1 cellular context compared by ENCODE assay signal in genomic region chr7:116501425-116502167, GRCh38.
TF ChIP-seq lines count a peak whose summit lies in the region.

No MANE protein-coding gene starts in this region.

TF ChIP-seq in K562, 482 proteins besides CTCF, POLR2A, EP300 and RAD21 (continued from another document and continues in another):
- TF ChIP-seq POLR2H (tag; IDR thresholded peaks at IDR 0.05; ENCODE audit: low read depth) (peak; percentile 63; the same call in 1 of the 2 replicates), LEF1 (IDR thresholded peaks at IDR 0.05) (peak; percentile 91), CBX5 (IDR thresholded peaks at IDR 0.05; ENCODE audit: borderline replicate concordance, low read depth) (peak; percentile 79; the same call in 1 of the 2 replicates), THRAP3 (IDR thresholded peaks at IDR 0.05; ENCODE audit: borderline replicate concordance) (no peak), ATF1 (CRISPR knock-in tag; IDR thresholded peaks at IDR 0.05) (no peak), ATF1 (tag; IDR thresholded peaks at IDR 0.05) (peak; percentile 62), HMG20B (CRISPR knock-in tag; IDR thresholded peaks at IDR 0.05) (no peak), DIDO1 (tag; IDR thresholded peaks at IDR 0.05; ENCODE audit: low read depth) (no peak), ZBTB40 (IDR thresholded peaks at IDR 0.05) (0 out of 2 replicates have a peak, but pooled peaks have one; percentile 12), ZBTB40 (CRISPR knock-in tag; IDR thresholded peaks at IDR 0.05) (no peak), CREM (IDR thresholded peaks at IDR 0.05; ENCODE audit: low read depth) (peak; percentile 76), E2F4 (CRISPR knock-in tag; IDR thresholded peaks at IDR 0.05; ENCODE audit: low read depth) (no peak), BRF1 (IDR thresholded peaks at IDR 0.05; ENCODE audit: borderline replicate concordance, extremely low read depth, insufficient read length) (no peak), PYGO2 (tag; IDR thresholded peaks at IDR 0.05) (no peak), TCF7 (IDR thresholded peaks at IDR 0.05; ENCODE audit: borderline replicate concordance) (no peak), SMARCC2 (IDR thresholded peaks at IDR 0.05; ENCODE audit: low read depth) (peak; percentile 97), FOXJ3 (CRISPR knock-in tag; IDR thresholded peaks at IDR 0.05) (no peak), ZC3H8 (IDR thresholded peaks at IDR 0.05) (no peak), ZNF239 (CRISPR knock-in tag; IDR thresholded peaks at IDR 0.05) (peak; percentile 79; the same call in 1 of the 2 replicates), BDP1 (IDR thresholded peaks at IDR 0.05; ENCODE audit: insufficient read depth, insufficient read length) (no peak), HMGXB4 (CRISPR knock-in tag; IDR thresholded peaks at IDR 0.05) (no peak), CXXC5 (CRISPR knock-in tag; IDR thresholded peaks at IDR 0.05) (0 out of 2 replicates have a peak, but pooled peaks have one; percentile 29), MTA3 (IDR thresholded peaks at IDR 0.05; ENCODE audit: borderline replicate concordance) (peak; percentile 81; the same call in 1 of the 2 replicates), HDAC2 (IDR thresholded peaks at IDR 0.05) (peak; percentile 81; the same call in 1 of the 2 replicates), NFATC3 (IDR thresholded peaks at IDR 0.05) (no peak), MAFF (IDR thresholded peaks at IDR 0.05; ENCODE audit: low read length) (peak; percentile 49; the same call in 1 of the 2 replicates), NR3C1 (CRISPR knock-in tag; IDR thresholded peaks at IDR 0.05) (no peak), GATA2 (CRISPR knock-in tag; IDR thresholded peaks at IDR 0.05) (peak; percentile 81; the same call in 1 of the 2 replicates), TRIM24 (IDR thresholded peaks at IDR 0.05) (peak; percentile 56 to 77; a peak in 3 of 4 replicates), HDAC8 (tag; IDR thresholded peaks at IDR 0.05) (no peak), NFE2 (IDR thresholded peaks at IDR 0.05; ENCODE audit: low read depth) (peak; percentile 86), DNMT1 (IDR thresholded peaks at IDR 0.05) (no peak)
- TF ChIP-seq, protein P1, sequence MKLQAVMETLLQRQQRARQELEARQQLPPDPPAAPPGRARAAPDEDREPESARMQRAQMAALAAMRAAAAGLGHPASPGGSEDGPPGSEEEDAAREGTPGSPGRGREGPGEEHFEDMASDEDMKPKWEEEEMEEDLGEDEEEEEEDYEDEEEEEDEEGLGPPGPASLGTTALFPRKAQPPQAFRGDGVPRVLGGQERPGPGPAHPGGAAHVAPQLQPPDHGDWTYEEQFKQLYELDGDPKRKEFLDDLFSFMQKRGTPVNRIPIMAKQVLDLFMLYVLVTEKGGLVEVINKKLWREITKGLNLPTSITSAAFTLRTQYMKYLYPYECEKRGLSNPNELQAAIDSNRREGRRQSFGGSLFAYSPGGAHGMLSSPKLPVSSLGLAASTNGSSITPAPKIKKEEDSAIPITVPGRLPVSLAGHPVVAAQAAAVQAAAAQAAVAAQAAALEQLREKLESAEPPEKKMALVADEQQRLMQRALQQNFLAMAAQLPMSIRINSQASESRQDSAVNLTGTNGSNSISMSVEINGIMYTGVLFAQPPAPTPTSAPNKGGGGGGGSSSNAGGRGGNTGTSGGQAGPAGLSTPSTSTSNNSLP (IDR thresholded peaks at IDR 0.05; ENCODE audit: borderline replicate concordance, low read depth, low read length), result peak; percentile 88
- TF ChIP-seq, protein P2, sequence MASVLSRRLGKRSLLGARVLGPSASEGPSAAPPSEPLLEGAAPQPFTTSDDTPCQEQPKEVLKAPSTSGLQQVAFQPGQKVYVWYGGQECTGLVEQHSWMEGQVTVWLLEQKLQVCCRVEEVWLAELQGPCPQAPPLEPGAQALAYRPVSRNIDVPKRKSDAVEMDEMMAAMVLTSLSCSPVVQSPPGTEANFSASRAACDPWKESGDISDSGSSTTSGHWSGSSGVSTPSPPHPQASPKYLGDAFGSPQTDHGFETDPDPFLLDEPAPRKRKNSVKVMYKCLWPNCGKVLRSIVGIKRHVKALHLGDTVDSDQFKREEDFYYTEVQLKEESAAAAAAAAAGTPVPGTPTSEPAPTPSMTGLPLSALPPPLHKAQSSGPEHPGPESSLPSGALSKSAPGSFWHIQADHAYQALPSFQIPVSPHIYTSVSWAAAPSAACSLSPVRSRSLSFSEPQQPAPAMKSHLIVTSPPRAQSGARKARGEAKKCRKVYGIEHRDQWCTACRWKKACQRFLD (CRISPR knock-in tag; IDR thresholded peaks at IDR 0.05), result no peak
- TF ChIP-seq, protein P3, sequence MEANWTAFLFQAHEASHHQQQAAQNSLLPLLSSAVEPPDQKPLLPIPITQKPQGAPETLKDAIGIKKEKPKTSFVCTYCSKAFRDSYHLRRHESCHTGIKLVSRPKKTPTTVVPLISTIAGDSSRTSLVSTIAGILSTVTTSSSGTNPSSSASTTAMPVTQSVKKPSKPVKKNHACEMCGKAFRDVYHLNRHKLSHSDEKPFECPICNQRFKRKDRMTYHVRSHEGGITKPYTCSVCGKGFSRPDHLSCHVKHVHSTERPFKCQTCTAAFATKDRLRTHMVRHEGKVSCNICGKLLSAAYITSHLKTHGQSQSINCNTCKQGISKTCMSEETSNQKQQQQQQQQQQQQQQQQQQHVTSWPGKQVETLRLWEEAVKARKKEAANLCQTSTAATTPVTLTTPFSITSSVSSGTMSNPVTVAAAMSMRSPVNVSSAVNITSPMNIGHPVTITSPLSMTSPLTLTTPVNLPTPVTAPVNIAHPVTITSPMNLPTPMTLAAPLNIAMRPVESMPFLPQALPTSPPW (CRISPR knock-in tag; IDR thresholded peaks at IDR 0.05), result peak; percentile 55
- TF ChIP-seq, protein P4, sequence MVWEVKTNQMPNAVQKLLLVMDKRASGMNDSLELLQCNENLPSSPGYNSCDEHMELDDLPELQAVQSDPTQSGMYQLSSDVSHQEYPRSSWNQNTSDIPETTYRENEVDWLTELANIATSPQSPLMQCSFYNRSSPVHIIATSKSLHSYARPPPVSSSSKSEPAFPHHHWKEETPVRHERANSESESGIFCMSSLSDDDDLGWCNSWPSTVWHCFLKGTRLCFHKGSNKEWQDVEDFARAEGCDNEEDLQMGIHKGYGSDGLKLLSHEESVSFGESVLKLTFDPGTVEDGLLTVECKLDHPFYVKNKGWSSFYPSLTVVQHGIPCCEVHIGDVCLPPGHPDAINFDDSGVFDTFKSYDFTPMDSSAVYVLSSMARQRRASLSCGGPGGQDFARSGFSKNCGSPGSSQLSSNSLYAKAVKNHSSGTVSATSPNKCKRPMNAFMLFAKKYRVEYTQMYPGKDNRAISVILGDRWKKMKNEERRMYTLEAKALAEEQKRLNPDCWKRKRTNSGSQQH (CRISPR knock-in tag; IDR thresholded peaks at IDR 0.05), result no peak
- TF ChIP-seq, protein P5, sequence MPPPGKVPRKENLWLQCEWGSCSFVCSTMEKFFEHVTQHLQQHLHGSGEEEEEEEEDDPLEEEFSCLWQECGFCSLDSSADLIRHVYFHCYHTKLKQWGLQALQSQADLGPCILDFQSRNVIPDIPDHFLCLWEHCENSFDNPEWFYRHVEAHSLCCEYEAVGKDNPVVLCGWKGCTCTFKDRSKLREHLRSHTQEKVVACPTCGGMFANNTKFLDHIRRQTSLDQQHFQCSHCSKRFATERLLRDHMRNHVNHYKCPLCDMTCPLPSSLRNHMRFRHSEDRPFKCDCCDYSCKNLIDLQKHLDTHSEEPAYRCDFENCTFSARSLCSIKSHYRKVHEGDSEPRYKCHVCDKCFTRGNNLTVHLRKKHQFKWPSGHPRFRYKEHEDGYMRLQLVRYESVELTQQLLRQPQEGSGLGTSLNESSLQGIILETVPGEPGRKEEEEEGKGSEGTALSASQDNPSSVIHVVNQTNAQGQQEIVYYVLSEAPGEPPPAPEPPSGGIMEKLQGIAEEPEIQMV (tag; conservative IDR thresholded peaks at IDR 0.05; ENCODE audit: low read depth), result no peak
- TF ChIP-seq, protein P6, sequence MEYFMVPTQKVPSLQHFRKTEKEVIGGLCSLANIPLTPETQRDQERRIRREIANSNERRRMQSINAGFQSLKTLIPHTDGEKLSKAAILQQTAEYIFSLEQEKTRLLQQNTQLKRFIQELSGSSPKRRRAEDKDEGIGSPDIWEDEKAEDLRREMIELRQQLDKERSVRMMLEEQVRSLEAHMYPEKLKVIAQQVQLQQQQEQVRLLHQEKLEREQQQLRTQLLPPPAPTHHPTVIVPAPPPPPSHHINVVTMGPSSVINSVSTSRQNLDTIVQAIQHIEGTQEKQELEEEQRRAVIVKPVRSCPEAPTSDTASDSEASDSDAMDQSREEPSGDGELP (CRISPR knock-in tag; IDR thresholded peaks at IDR 0.05; ENCODE audit: borderline replicate concordance), result peak; percentile 73
